1 cellular context compared by ENCODE assay signal in genomic region chr14:23580152-23580926, GRCh38.
TF ChIP-seq lines count a peak whose summit lies in the region.

No MANE protein-coding gene starts in this region.

TF ChIP-seq in H1, 55 proteins besides CTCF, POLR2A, EP300 and RAD21:
- TF ChIP-seq RXRA (IDR thresholded peaks at IDR 0.05; ENCODE audit: insufficient read depth, low read depth, low read length), result no peak
- no peak for TF ChIP-seq POU5F1 (IDR thresholded peaks at IDR 0.05; ENCODE audit: low read depth, low read length)
- no peak for TF ChIP-seq JUND (IDR thresholded peaks at IDR 0.05; ENCODE audit: low read length)
- TF ChIP-seq YY1 (IDR thresholded peaks at IDR 0.05; ENCODE audit: low read depth, low read length), result no peak
- TF ChIP-seq RFX5 (IDR thresholded peaks at IDR 0.05; ENCODE audit: borderline replicate concordance, low read depth, low read length), result no peak
- TF ChIP-seq, protein P1, sequence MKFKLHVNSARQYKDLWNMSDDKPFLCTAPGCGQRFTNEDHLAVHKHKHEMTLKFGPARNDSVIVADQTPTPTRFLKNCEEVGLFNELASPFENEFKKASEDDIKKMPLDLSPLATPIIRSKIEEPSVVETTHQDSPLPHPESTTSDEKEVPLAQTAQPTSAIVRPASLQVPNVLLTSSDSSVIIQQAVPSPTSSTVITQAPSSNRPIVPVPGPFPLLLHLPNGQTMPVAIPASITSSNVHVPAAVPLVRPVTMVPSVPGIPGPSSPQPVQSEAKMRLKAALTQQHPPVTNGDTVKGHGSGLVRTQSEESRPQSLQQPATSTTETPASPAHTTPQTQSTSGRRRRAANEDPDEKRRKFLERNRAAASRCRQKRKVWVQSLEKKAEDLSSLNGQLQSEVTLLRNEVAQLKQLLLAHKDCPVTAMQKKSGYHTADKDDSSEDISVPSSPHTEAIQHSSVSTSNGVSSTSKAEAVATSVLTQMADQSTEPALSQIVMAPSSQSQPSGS (IDR thresholded peaks at IDR 0.05; ENCODE audit: low read length), result no peak
- no peak for TF ChIP-seq CEBPB (IDR thresholded peaks at IDR 0.05; ENCODE audit: low read depth, low read length)
- no peak for TF ChIP-seq SAP30 (IDR thresholded peaks at IDR 0.05; ENCODE audit: insufficient read depth, insufficient replicate concordance, low read length)
- TF ChIP-seq TAF1 (IDR thresholded peaks at IDR 0.05; ENCODE audit: low read depth, low read length), result no peak
- no peak for TF ChIP-seq USF2 (IDR thresholded peaks at IDR 0.05; ENCODE audit: low read length)
- no peak for TF ChIP-seq SIRT6 (IDR thresholded peaks at IDR 0.05; ENCODE audit: low read length)
- no peak for TF ChIP-seq CBX8 (IDR thresholded peaks at IDR 0.05; ENCODE audit: borderline replicate concordance, low read depth, low read length)
- no peak for TF ChIP-seq TCF12 (IDR thresholded peaks at IDR 0.05; ENCODE audit: low read depth, low read length)
- no peak for TF ChIP-seq GTF2F1 (IDR thresholded peaks at IDR 0.05; ENCODE audit: borderline replicate concordance, low read depth, low read length)
- no peak for TF ChIP-seq GABPA (IDR thresholded peaks at IDR 0.05; ENCODE audit: borderline replicate concordance, insufficient read depth, low read length)
- TF ChIP-seq BCL11A (IDR thresholded peaks at IDR 0.05; ENCODE audit: low read depth in 2 of 2, low read length in 2 of 2), result no peak
- TF ChIP-seq SUZ12 (IDR thresholded peaks at IDR 0.05; ENCODE audit: low read length), result no peak
- TF ChIP-seq EGR1 (IDR thresholded peaks at IDR 0.05; ENCODE audit: borderline replicate concordance, low read depth, low read length), result no peak
- TF ChIP-seq, protein P2, sequence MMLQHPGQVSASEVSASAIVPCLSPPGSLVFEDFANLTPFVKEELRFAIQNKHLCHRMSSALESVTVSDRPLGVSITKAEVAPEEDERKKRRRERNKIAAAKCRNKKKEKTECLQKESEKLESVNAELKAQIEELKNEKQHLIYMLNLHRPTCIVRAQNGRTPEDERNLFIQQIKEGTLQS (IDR thresholded peaks at IDR 0.05; ENCODE audit: insufficient read depth, low read depth, low read length), result no peak
- TF ChIP-seq ZNF274 (IDR thresholded peaks at IDR 0.05; ENCODE audit: borderline replicate concordance, extremely low read depth, low read length), result no peak
TF ChIP-seq in H1: peak in this region for 0.
